31 cellular contexts compared by ENCODE assay signal in genomic region chr2:74428675-74429074, GRCh38.
"Had no signal": no experiment of that assay in that cellular context is flagged by ENCODE, and none has a peak within 500 bp of the region (broad histone marks: within the 10 kb centered on the region; RNA-seq: fewer than 3 reads in every experiment).

No MANE protein-coding gene starts in this region.

- H3K27me3 ChIP-seq: body of pancreas, cardiac muscle cell, dorsolateral prefrontal cortex, esophagus muscularis mucosa, foreskin keratinocyte, heart right ventricle, ovary, stomach, suprapubic skin, tibial artery had no signal

- H3K36me3 ChIP-seq: ovary had no signal

- H3K4me1 ChIP-seq: body of pancreas, esophagus muscularis mucosa, heart right ventricle, lower lobe of right lung, stomach, tibial artery had no signal

- H3K27ac ChIP-seq: body of pancreas, cardiac muscle cell, coronary artery, esophagus muscularis mucosa, foreskin keratinocyte, heart right ventricle, lower lobe of right lung, ovary, stomach, suprapubic skin, tibial artery had no signal

- H3K4me3 ChIP-seq: body of pancreas, cardiac muscle cell, coronary artery, dorsolateral prefrontal cortex, esophagus muscularis mucosa, heart right ventricle, lower lobe of right lung, ovary, smooth muscle cell, stomach, suprapubic skin, tibial artery had no signal

- DNase-seq: activated CD4-positive, alpha-beta T cell treated with anti-CD3 and anti-CD28 coated beads for 1 hour; activated CD8-positive, alpha-beta memory T cell treated with anti-CD3 and anti-CD28 coated beads, Interleukin-2, amount 10 ng/mL, durations not matched to agents 7 days and 5 days; activated CD8-positive, alpha-beta T cell treated with anti-CD3 and anti-CD28 coated beads, Interleukin-2, amount 10 ng/mL, durations not matched to agents 7 days and 5 days; activated naive CD4-positive, alpha-beta T cell treated with Interleukin-2 at 50 U/mL for 16 hours; activated T-cell treated with anti-CD3 and anti-CD28 coated beads, Interleukin-2, amount 50 U/mL, for 72 hours; anterior cingulate cortex; body of pancreas; effector memory CD4-positive, alpha-beta T cell; foreskin keratinocyte; heart right ventricle; kidney glomerular epithelial cell; lower lobe of right lung; mesenchymal stem cell; natural killer cell; ovary; stimulated activated CD4-positive, alpha-beta T cell treated with anti-CD3 and anti-CD28 coated beads, Interleukin-15, amount 100 ng/mL, for 24 hours; stimulated activated CD4-positive, alpha-beta T cell treated with anti-CD3 and anti-CD28 coated beads, Interleukin-2, amount 100 ng/mL, for 24 hours; stimulated activated naive B cell treated with anti-CD40 and anti-IgM and Interleukin-4, amounts not matched to agents 10 μg/mL and 1 μg/mL and 100 μg/mL, for 72 hours; stomach; T-helper 17 cell; T1000; tibial artery had no signal

- H3K4me2 ChIP-seq: smooth muscle cell had no signal

- ATAC-seq: activated CD8-positive, alpha-beta memory T cell treated with anti-CD3 and anti-CD28 coated beads, Interleukin-2, amount 10 ng/mL, durations not matched to agents 7 days and 5 days; activated CD8-positive, alpha-beta T cell treated with anti-CD3 and anti-CD28 coated beads, Interleukin-2, amount 10 ng/mL, durations not matched to agents 7 days and 5 days; activated T-cell treated with anti-CD3 and anti-CD28 coated beads, Interleukin-2, amount 50 U/mL, for 72 hours; body of pancreas; foreskin keratinocyte; lower lobe of right lung; natural killer cell; sciatic nerve; stimulated activated naive B cell treated with anti-CD40 and anti-IgM and Interleukin-4, amounts not matched to agents 10 μg/mL and 1 μg/mL and 100 μg/mL, for 72 hours; T-helper 17 cell; WTC11 had no signal

- H3K9me3 ChIP-seq: body of pancreas, esophagus muscularis mucosa, heart right ventricle, lower lobe of right lung, ovary, stomach, suprapubic skin, tibial artery had no signal

- FAIRE-seq: endothelial cell of umbilical vein had no signal
